ENCODE assay signal across 2 cellular contexts in the genomic region with DNA sequence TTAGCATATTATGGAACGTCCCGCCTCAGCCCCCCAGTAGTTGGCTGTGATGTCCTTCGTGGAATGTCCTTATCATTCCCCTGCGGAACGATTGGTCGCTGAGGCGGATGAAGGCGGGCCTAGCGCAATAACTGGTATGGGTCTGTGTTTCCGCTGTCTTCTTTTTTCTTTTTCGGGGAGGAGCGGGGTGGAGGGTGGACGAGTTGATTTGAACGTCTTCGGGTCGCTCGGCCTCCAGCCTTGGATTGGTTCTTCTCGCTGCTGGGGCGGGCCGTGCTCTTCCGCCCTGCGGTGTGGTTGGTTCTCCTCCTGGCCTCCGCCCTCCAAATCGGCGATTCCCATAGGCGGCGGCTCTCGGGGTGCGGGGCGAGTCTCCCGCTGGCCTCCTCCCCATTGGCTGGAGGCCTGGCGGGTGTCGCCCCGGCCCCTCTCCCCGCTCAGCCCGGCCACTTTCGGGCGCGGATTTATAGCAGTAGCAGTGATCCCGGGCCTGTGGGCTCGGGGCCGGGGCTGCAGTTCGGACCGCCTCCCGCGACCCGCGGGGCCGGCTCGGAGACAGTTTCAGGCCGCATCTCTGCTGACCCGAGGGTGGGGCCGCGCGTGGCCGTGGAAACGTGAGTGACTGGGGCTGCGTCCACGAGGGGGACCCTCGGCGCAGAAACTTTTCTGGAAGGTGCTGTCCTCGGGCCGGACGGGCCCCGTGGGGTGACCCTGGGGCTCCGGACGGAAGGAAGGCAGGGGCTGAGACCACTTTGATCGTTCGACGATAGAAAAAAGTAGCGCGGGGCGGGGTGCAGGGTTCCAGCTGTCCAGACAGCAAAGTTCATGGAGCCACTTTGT.
A peak's percentile ranks its signal among the peaks of the same experiment; 100 is the strongest.
TF ChIP-seq lines count a peak whose summit lies in the region.

No MANE protein-coding gene starts in this region.

TF ChIP-seq in HCT116, 20 proteins besides CTCF, POLR2A, EP300 and RAD21 (continued from another document):
- TF ChIP-seq CEBPB (IDR thresholded peaks at IDR 0.05; ENCODE audit: low read depth) = no peak

TF ChIP-seq in neural cell, 6 proteins besides CTCF, POLR2A, EP300 and RAD21 (continued from another document):
- TF ChIP-seq MXI1 (conservative IDR thresholded peaks at IDR 0.05; ENCODE audit: poor library complexity, severe bottlenecking) (peak; percentile 81), EZH2 (IDR thresholded peaks at IDR 0.05; ENCODE audit: borderline replicate concordance, insufficient read depth, low read length, poor library complexity, severe bottlenecking) (no peak), TAF1 (IDR thresholded peaks at IDR 0.05; ENCODE audit: low read depth) (peak; percentile 2)
- TF ChIP-seq, protein P1, sequence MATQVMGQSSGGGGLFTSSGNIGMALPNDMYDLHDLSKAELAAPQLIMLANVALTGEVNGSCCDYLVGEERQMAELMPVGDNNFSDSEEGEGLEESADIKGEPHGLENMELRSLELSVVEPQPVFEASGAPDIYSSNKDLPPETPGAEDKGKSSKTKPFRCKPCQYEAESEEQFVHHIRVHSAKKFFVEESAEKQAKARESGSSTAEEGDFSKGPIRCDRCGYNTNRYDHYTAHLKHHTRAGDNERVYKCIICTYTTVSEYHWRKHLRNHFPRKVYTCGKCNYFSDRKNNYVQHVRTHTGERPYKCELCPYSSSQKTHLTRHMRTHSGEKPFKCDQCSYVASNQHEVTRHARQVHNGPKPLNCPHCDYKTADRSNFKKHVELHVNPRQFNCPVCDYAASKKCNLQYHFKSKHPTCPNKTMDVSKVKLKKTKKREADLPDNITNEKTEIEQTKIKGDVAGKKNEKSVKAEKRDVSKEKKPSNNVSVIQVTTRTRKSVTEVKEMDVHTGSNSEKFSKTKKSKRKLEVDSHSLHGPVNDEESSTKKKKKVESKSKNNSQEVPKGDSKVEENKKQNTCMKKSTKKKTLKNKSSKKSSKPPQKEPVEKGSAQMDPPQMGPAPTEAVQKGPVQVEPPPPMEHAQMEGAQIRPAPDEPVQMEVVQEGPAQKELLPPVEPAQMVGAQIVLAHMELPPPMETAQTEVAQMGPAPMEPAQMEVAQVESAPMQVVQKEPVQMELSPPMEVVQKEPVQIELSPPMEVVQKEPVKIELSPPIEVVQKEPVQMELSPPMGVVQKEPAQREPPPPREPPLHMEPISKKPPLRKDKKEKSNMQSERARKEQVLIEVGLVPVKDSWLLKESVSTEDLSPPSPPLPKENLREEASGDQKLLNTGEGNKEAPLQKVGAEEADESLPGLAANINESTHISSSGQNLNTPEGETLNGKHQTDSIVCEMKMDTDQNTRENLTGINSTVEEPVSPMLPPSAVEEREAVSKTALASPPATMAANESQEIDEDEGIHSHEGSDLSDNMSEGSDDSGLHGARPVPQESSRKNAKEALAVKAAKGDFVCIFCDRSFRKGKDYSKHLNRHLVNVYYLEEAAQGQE (IDR thresholded peaks at IDR 0.05; ENCODE audit: borderline replicate concordance) = peak; percentile 33
